In the genomic region with DNA sequence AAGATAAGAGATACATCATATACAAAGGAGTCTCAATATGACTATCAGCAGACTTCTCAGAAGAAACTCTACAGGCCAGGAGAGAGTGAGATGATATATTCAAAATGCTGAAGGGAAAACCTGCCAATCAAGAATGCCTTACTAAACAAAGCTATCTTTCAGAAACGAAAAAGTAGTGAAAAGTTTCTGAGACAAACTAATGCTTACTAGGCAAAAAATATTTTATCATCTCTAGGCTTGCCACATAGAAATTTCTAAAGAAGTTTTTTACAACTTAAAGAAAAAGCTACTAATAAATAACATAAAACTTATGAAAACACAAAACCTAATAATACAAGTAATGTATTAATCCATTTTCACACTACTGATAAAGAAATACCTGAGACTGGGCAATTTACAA, we compare ENCODE assay signal across 30 cellular contexts.
"Had no signal": no experiment of that assay in that cellular context is flagged by ENCODE, and none has a peak within 500 bp of the region (broad histone marks: within the 10 kb centered on the region; RNA-seq: fewer than 3 reads in every experiment).

No MANE protein-coding gene starts in this region.

- H3K4me1 ChIP-seq: ascending aorta had no signal

- H3K27ac ChIP-seq: ascending aorta, cardiac muscle cell, VCaP had no signal

- DNase-seq: activated B cell treated with CpG ODN at 0.5 μM for 24 hours; activated CD4-positive, alpha-beta memory T cell treated with anti-CD3 and anti-CD28 coated beads, Interleukin-2, amount 10 ng/mL, durations not matched to agents 7 days and 5 days; activated CD4-positive, alpha-beta T cell treated with anti-CD3 and anti-CD28 coated beads for 1 hour; activated CD4-positive, alpha-beta T cell treated with anti-CD3 and anti-CD28 coated beads for 36 hours; activated CD4-positive, alpha-beta T cell treated with anti-CD3 and anti-CD28 coated beads for 48 hours; activated CD4-positive, alpha-beta T cell treated with anti-CD3 and anti-CD28 coated beads, Interleukin-2, amount 10 ng/mL, durations not matched to agents 7 days and 5 days; activated CD4-positive, alpha-beta T cell treated with anti-CD3 and anti-CD28 coated beads, Interleukin-2, amount 50 U/mL, for 48 hours; activated CD8-positive, alpha-beta memory T cell treated with anti-CD3 and anti-CD28 coated beads for 24 hours; activated CD8-positive, alpha-beta memory T cell treated with anti-CD3 and anti-CD28 coated beads, Interleukin-2, amount 10 ng/mL, durations not matched to agents 7 days and 5 days; activated CD8-positive, alpha-beta memory T cell treated with anti-CD3 and anti-CD28 coated beads, Interleukin-2, amount 50 U/mL, for 48 hours; activated CD8-positive, alpha-beta T cell treated with anti-CD3 and anti-CD28 coated beads, Interleukin-2, amount 10 ng/mL, durations not matched to agents 7 days and 5 days; activated effector memory CD4-positive, alpha-beta T cell treated with Interleukin-2 at 50 U/mL for 16 hours; activated gamma-delta T cell; activated naive CD4-positive, alpha-beta T cell treated with anti-CD3 and anti-CD28 coated beads, Interleukin-2, amount 10 ng/mL, durations not matched to agents 7 days and 5 days; activated naive CD4-positive, alpha-beta T cell treated with Interleukin-2 at 50 U/mL for 16 hours; activated naive CD8-positive, alpha-beta T cell treated with anti-CD3 and anti-CD28 coated beads, Interleukin-2, amount 10 ng/mL, durations not matched to agents 7 days and 5 days; activated naive CD8-positive, alpha-beta T cell treated with anti-CD3 and anti-CD28 coated beads, Interleukin-2, amount 50 U/mL, for 24 hours; activated T-cell treated with anti-CD3 and anti-CD28 coated beads, Interleukin-2, amount 50 U/mL, for 24 hours; activated T-cell treated with anti-CD3 and anti-CD28 coated beads, Interleukin-2, amount 50 U/mL, for 48 hours; amygdala; anterior cingulate cortex; caudate nucleus; cerebellar nuclear complex; T-cell; T-helper 17 cell had no signal

- H3K36me3 ChIP-seq: ascending aorta, cardiac muscle cell had no signal

- H3K4me3 ChIP-seq: ascending aorta, cardiac muscle cell had no signal

- ATAC-seq: activated CD4-positive, alpha-beta T cell treated with anti-CD3 and anti-CD28 coated beads for 36 hours; activated CD8-positive, alpha-beta memory T cell treated with anti-CD3 and anti-CD28 coated beads, Interleukin-2, amount 10 ng/mL, durations not matched to agents 7 days and 5 days; activated CD8-positive, alpha-beta T cell treated with anti-CD3 and anti-CD28 coated beads, Interleukin-2, amount 10 ng/mL, durations not matched to agents 7 days and 5 days; activated naive CD8-positive, alpha-beta T cell treated with anti-CD3 and anti-CD28 coated beads, Interleukin-2, amount 50 U/mL, for 24 hours; T-cell; T-helper 17 cell had no signal

- H3K27me3 ChIP-seq: ascending aorta, cardiac muscle cell had no signal

- FAIRE-seq: bronchial epithelial cell, TTC549 had no signal
